In genomic region chr2:127133793-127134192, GRCh38 we compare ENCODE assay signal across 13 cellular contexts. TPM values are rescaled to one million over a fixed set of nuclear protein-coding genes. Genes with fewer than 3 reads are reported as not detected.
DNase-seq lines count a peak whose midpoint lies in the region; TF ChIP-seq lines count a peak whose summit lies in the region.
"Had no signal": no experiment of that assay in that cellular context is flagged by ENCODE, and none has a peak within 500 bp of the region (broad histone marks: within the 10 kb centered on the region; RNA-seq: fewer than 3 reads in every experiment).

No MANE protein-coding gene starts in this region.

- H3K27me3 Mint-ChIP-seq in dendritic cell treated with granulocyte-macrophage colony-stimulating factor and Interleukin-4, amounts not matched to agents 40 ng/mL and 50 ng/mL, for 4 days, result peaks cover 11% of the 10 kb centered on the region
- H3K27me3 Mint-ChIP-seq: CD4-positive, alpha-beta T cell had no signal

- peak overlapping the region; percentile 77 for H3K27ac ChIP-seq in caudate nucleus (ENCODE audit: low read depth, low read length)
- no peak overlapping the region for H3K27ac ChIP-seq in sigmoid colon
- H3K27ac ChIP-seq: C4-2B, HL-60 had no signal

- peaks cover 43% of the 10 kb centered on the region for H3K4me1 Mint-ChIP-seq in dendritic cell treated with granulocyte-macrophage colony-stimulating factor and Interleukin-4, amounts not matched to agents 40 ng/mL and 50 ng/mL, for 4 days (ENCODE audit: low read depth)

- no peak overlapping the region for H3K4me3 Mint-ChIP-seq in dendritic cell treated with granulocyte-macrophage colony-stimulating factor and Interleukin-4, amounts not matched to agents 40 ng/mL and 50 ng/mL, for 4 days
- H3K4me3 Mint-ChIP-seq: CD4-positive, alpha-beta T cell; H9 had no signal

- no peak for TF ChIP-seq POLR2A in sigmoid colon (IDR thresholded peaks at IDR 0.05)

- TF ChIP-seq CTCF in sigmoid colon (IDR thresholded peaks at IDR 0.05), result no peak

- H3K27me3 ChIP-seq in sigmoid colon, result no peaks in the 10 kb centered on the region

- WGBS in sigmoid colon, 2 donors, result 94 to 95% methylated on average over 2 of the region's 2 CpGs

- H3K36me3 ChIP-seq in sigmoid colon, result no peaks in the 10 kb centered on the region

- H3K4me1 ChIP-seq in sigmoid colon, result no peaks in the 10 kb centered on the region

- H3K9me3 Mint-ChIP-seq in dendritic cell treated with granulocyte-macrophage colony-stimulating factor and Interleukin-4, amounts not matched to agents 40 ng/mL and 50 ng/mL, for 4 days, result no peaks in the 10 kb centered on the region
- H3K9me3 Mint-ChIP-seq: CD4-positive, alpha-beta T cell had no signal

- H3K27ac Mint-ChIP-seq in dendritic cell treated with granulocyte-macrophage colony-stimulating factor and Interleukin-4, amounts not matched to agents 40 ng/mL and 50 ng/mL, for 4 days, result peak overlapping the region; percentile 31
- H3K27ac Mint-ChIP-seq: CD4-positive, alpha-beta T cell had no signal

- DNase-seq in caudate nucleus (lab: John Stamatoyannopoulos, UW), result no peak
- peak; percentile 2 for DNase-seq in iPS-NIHi7 (ENCODE audit: extremely low spot score)
- DNase-seq in AG08395 (ENCODE audit: low spot score), result no peak
- no peak for DNase-seq in activated CD4-positive, alpha-beta T cell treated with anti-CD3 and anti-CD28 coated beads, Interleukin-2, amount 50 U/mL, for 48 hours
- no peak for DNase-seq in sigmoid colon
- DNase-seq: ACHN; AML-193; CD4-positive, alpha-beta T cell; H9 had no signal

- no peaks in the 10 kb centered on the region for H3K36me3 Mint-ChIP-seq in dendritic cell treated with granulocyte-macrophage colony-stimulating factor and Interleukin-4, amounts not matched to agents 40 ng/mL and 50 ng/mL, for 4 days (ENCODE audit: low read depth)

- no peaks in the 10 kb centered on the region for H3K9me3 ChIP-seq in sigmoid colon
- H3K9me3 ChIP-seq: Caco-2 had no signal

- no peak for TF ChIP-seq EP300 in sigmoid colon (IDR thresholded peaks at IDR 0.05)

- intact Hi-C loops in dendritic cell treated with granulocyte-macrophage colony-stimulating factor and Interleukin-4, amounts not matched to agents 40 ng/mL and 50 ng/mL, for 4 days (cut with micrococcal nuclease), result loop anchor here (10.0 kb wide), 1 partner anchor 49 kb away; no protein-coding TSS in a partner anchor
- intact Hi-C loops in sigmoid colon (cut with DNase I), result no loop called here

- H3K4me3 ChIP-seq in sigmoid colon, result no peak overlapping the region

RNA-seq across cellular contexts. Expression of gene BIN1, which starts 26.8 kb away (rescaled TPM):
- 10 to 100 TPM; 36.1 to 57.9 (median 43.2) TPM for total RNA-seq in sigmoid colon
- 10 to 100 TPM; 20.3 to 52.9 (median 34.8) TPM for polyA plus RNA-seq in sigmoid colon
